10 cellular contexts compared by ENCODE assay signal in genomic region chr2:65031341-65032015, GRCh38. TPM values are rescaled to one million over a fixed set of nuclear protein-coding genes. Genes with fewer than 3 reads are reported as not detected.
A peak's percentile ranks its signal among the peaks of the same experiment; 100 is the strongest.
DNase-seq lines count a peak whose midpoint lies in the region; ATAC-seq, FAIRE-seq and TF ChIP-seq lines count a peak whose summit lies in the region.
"Had no signal": no experiment of that assay in that cellular context is flagged by ENCODE, and none has a peak within 500 bp of the region (broad histone marks: within the 10 kb centered on the region; RNA-seq: fewer than 3 reads in every experiment).

No MANE protein-coding gene starts in this region.

- H3K9me3 ChIP-seq in pancreas, result no peaks in the 10 kb centered on the region
- no peaks in the 10 kb centered on the region for H3K9me3 ChIP-seq in testis
- H3K9me3 ChIP-seq: heart left ventricle, SJSA1 had no signal

- CTCF ChIA-PET in activated CD4-positive, alpha-beta T cell treated with anti-CD3 and anti-CD28 coated beads, Interleukin-2, amount 10 ng/mL, durations not matched to agents 7 days and 5 days (lab: Charles Lee), result interaction anchor here (1.2 to 5.0 kb wide), 2 partner anchors 107 to 114 kb away, joined by 3 to 26 read pairs; no protein-coding TSS in a partner anchor

- no peak for TF ChIP-seq POLR2A in testis (IDR thresholded peaks at IDR 0.05)

- POLR2A ChIA-PET in activated CD4-positive, alpha-beta T cell treated with anti-CD3 and anti-CD28 coated beads, Interleukin-2, amount 10 ng/mL, durations not matched to agents 7 days and 5 days (lab: Charles Lee), result no interaction called here

- H3K27ac ChIP-seq in pancreas (peak overlapping the region; percentile 19 to 81 (median 71)), testis (no peak overlapping the region)
- H3K27ac ChIP-seq: heart left ventricle, SJSA1 had no signal

- FAIRE-seq in pancreas (lab: Jason Lieb, UNC), result no peak

- H3K4me3 ChIP-seq in pancreas, result peak overlapping the region in 1 of 4 donors; percentile 11
- H3K4me3 ChIP-seq in testis, result no peak overlapping the region
- H3K4me3 ChIP-seq: heart left ventricle, SJSA1 had no signal

- H3K27me3 Mint-ChIP-seq in activated CD4-positive, alpha-beta T cell treated with anti-CD3 and anti-CD28 coated beads, Interleukin-2, amount 10 ng/mL, durations not matched to agents 7 days and 5 days, result no peaks in the 10 kb centered on the region
- H3K27me3 Mint-ChIP-seq in activated T-cell treated with anti-CD3 and anti-CD28 coated beads, Interleukin-2, amount 50 U/mL, for 72 hours (ENCODE audit: low read depth), result no peaks in the 10 kb centered on the region

- no peaks in the 10 kb centered on the region for H3K27me3 ChIP-seq in pancreas
- no peaks in the 10 kb centered on the region for H3K27me3 ChIP-seq in testis
- H3K27me3 ChIP-seq: heart left ventricle, SJSA1 had no signal

- peaks cover 23% of the 10 kb centered on the region for H3K4me1 Mint-ChIP-seq in activated CD4-positive, alpha-beta T cell treated with anti-CD3 and anti-CD28 coated beads, Interleukin-2, amount 10 ng/mL, durations not matched to agents 7 days and 5 days
- peaks cover 24% of the 10 kb centered on the region for H3K4me1 Mint-ChIP-seq in activated T-cell treated with anti-CD3 and anti-CD28 coated beads, Interleukin-2, amount 50 U/mL, for 72 hours (ENCODE audit: low read depth)

- peak overlapping the region; percentile 1 for H3K4me3 Mint-ChIP-seq in activated CD4-positive, alpha-beta T cell treated with anti-CD3 and anti-CD28 coated beads, Interleukin-2, amount 10 ng/mL, durations not matched to agents 7 days and 5 days
- peak overlapping the region; percentile 58 to 66 for H3K4me3 Mint-ChIP-seq in activated T-cell treated with anti-CD3 and anti-CD28 coated beads, Interleukin-2, amount 50 U/mL, for 72 hours

- WGBS in pancreas, 2 donors, result 8 to 12% methylated on average over 8 of the region's 8 CpGs
- WGBS in testis, 2 donors, result 56 to 69% methylated on average over 7 to 8 of the region's 8 CpGs

- no peaks in the 10 kb centered on the region for H3K9me3 Mint-ChIP-seq in activated CD4-positive, alpha-beta T cell treated with anti-CD3 and anti-CD28 coated beads, Interleukin-2, amount 10 ng/mL, durations not matched to agents 7 days and 5 days
- H3K9me3 Mint-ChIP-seq in activated T-cell treated with anti-CD3 and anti-CD28 coated beads, Interleukin-2, amount 50 U/mL, for 72 hours, result no peaks in the 10 kb centered on the region

- peak overlapping the region; percentile 44 for H3K27ac Mint-ChIP-seq in activated CD4-positive, alpha-beta T cell treated with anti-CD3 and anti-CD28 coated beads, Interleukin-2, amount 10 ng/mL, durations not matched to agents 7 days and 5 days
- peak overlapping the region; percentile 7 for H3K27ac Mint-ChIP-seq in activated T-cell treated with anti-CD3 and anti-CD28 coated beads, Interleukin-2, amount 50 U/mL, for 72 hours

- H3K4me1 ChIP-seq in pancreas, result peaks cover 0 to 16% (median 10%) of the 10 kb centered on the region in 3 donors
- H3K4me1 ChIP-seq in testis, result peaks cover 9% of the 10 kb centered on the region
- H3K4me1 ChIP-seq: SJSA1 had no signal

- peak; percentile 33 to 42 for ATAC-seq in activated T-cell treated with anti-CD3 and anti-CD28 coated beads, Interleukin-2, amount 50 U/mL, for 72 hours (replicated peaks in 1 of 2)
- ATAC-seq in pancreas, result peak; percentile 72 to 81 (median 77)
- no peak for ATAC-seq in HG03354 (IDR thresholded peaks at IDR 0.05; ENCODE audit: poor library complexity, severe bottlenecking, unreplicated experiment)

- H3K36me3 Mint-ChIP-seq in activated CD4-positive, alpha-beta T cell treated with anti-CD3 and anti-CD28 coated beads, Interleukin-2, amount 10 ng/mL, durations not matched to agents 7 days and 5 days (ENCODE audit: low read depth), result no peaks in the 10 kb centered on the region
- H3K36me3 Mint-ChIP-seq in activated T-cell treated with anti-CD3 and anti-CD28 coated beads, Interleukin-2, amount 50 U/mL, for 72 hours (ENCODE audit: insufficient read depth in 2 of 2), result no peaks in the 10 kb centered on the region

- DNase-seq in activated CD4-positive, alpha-beta T cell treated with anti-CD3 and anti-CD28 coated beads, Interleukin-2, amount 10 ng/mL, durations not matched to agents 7 days and 5 days, result peak; percentile 11
- no peak for DNase-seq in activated CD4-positive, alpha-beta T cell treated with anti-CD3 and anti-CD28 coated beads for 1 hour
- DNase-seq in MV-4-11 (lab: John Stamatoyannopoulos, UW) (peak; percentile 21), pancreas (peak in 4 of 6 donors; percentile 36 to 50 (median 42)), EL (no peak), testis (no peak)
- no peak for DNase-seq in activated T-cell treated with anti-CD3 and anti-CD28 coated beads, Interleukin-2, amount 50 U/mL, for 72 hours
- DNase-seq: heart left ventricle had no signal

- TF ChIP-seq CTCF in pancreas (IDR thresholded peaks at IDR 0.05) (no peak), testis (IDR thresholded peaks at IDR 0.05) (no peak)

- intact Hi-C loops in pancreas (cut with DNase I), result no loop called here
- intact Hi-C loops in testis (cut with DNase I; ENCODE audit: low total_unique reads), result no loop called here

- H3K36me3 ChIP-seq in pancreas, result no peaks in the 10 kb centered on the region
- no peaks in the 10 kb centered on the region for H3K36me3 ChIP-seq in testis (ENCODE audit: low read depth, missing control alignments)
- H3K36me3 ChIP-seq: heart left ventricle, SJSA1 had no signal

RNA-seq across cellular contexts. Expression of gene CEP68, which starts 24.7 kb away (rescaled TPM):
- total RNA-seq in activated CD4-positive, alpha-beta T cell treated with anti-CD3 and anti-CD28 coated beads, Interleukin-2, amount 10 ng/mL, durations not matched to agents 7 days and 5 days, result 1 to 10 TPM; 9.0 to 9.2 TPM
- 10 to 100 TPM in 1 of 2 donors, 1 to 10 TPM in 1; 6.1 to 10.4 TPM for total RNA-seq in activated T-cell treated with anti-CD3 and anti-CD28 coated beads, Interleukin-2, amount 50 U/mL, for 72 hours
- 10 to 100 TPM in 4 of 6 donors, 1 to 10 TPM in 2; 4.4 to 13.2 (median 10.7) TPM for total RNA-seq in pancreas
- 1 to 10 TPM; 4.8 to 7.0 TPM for polyA plus RNA-seq in pancreas
- 10 to 100 TPM; 25.9 to 28.2 TPM for total RNA-seq in testis
- polyA plus RNA-seq in testis (ENCODE audit: insufficient read depth, low read depth, low replicate concordance), result 13.3 TPM

RNA-seq across cellular contexts. Expression of gene SLC1A4, which starts 42.3 kb away (rescaled TPM):
- 10 to 100 TPM; 50.1 to 54.6 TPM for total RNA-seq in activated CD4-positive, alpha-beta T cell treated with anti-CD3 and anti-CD28 coated beads, Interleukin-2, amount 10 ng/mL, durations not matched to agents 7 days and 5 days
- total RNA-seq in activated T-cell treated with anti-CD3 and anti-CD28 coated beads, Interleukin-2, amount 50 U/mL, for 72 hours, result 10 to 100 TPM; 41.6 to 45.3 TPM
- total RNA-seq in pancreas (10 to 100 TPM; 18.4 to 72.7 (median 27.4) TPM), testis (10 to 100 TPM; 14.3 to 17.8 TPM)
- polyA plus RNA-seq in pancreas (10 to 100 TPM; 10.9 to 13.0 TPM), testis (ENCODE audit: insufficient read depth, low read depth, low replicate concordance) (28.5 TPM)

Comparison
In these comparisons a context has a peak if more than half of its experiments do, and no peak if none do; other contexts are left out.
1. DNase-seq: peak in activated CD4-positive, alpha-beta T cell treated with anti-CD3 and anti-CD28 coated beads, Interleukin-2, amount 10 ng/mL, durations not matched to agents 7 days and 5 days (single experiment), MV-4-11 (single experiment) and pancreas (4 of 6); none in activated CD4-positive, alpha-beta T cell treated with anti-CD3 and anti-CD28 coated beads for 1 hour (single experiment), activated T-cell treated with anti-CD3 and anti-CD28 coated beads, Interleukin-2, amount 50 U/mL, for 72 hours (0 of 2), EL (single experiment) and testis (single experiment).
2. H3K27ac ChIP-seq: peak in pancreas (4 of 4); none in testis (0 of 2).